ENCODE assay signal across 37 cellular contexts in genomic region chr9:117427357-117427913, GRCh38.
"Had no signal": no experiment of that assay in that cellular context is flagged by ENCODE, and none has a peak within 500 bp of the region (broad histone marks: within the 10 kb centered on the region; RNA-seq: fewer than 3 reads in every experiment).

No MANE protein-coding gene starts in this region.

- H3K4me3 ChIP-seq: adrenal gland, ascending aorta, body of pancreas, breast epithelium, cardiac muscle cell had no signal

- H3K27me3 Mint-ChIP-seq: activated naive CD4-positive, alpha-beta T cell treated with anti-CD3 and anti-CD28 coated beads, Interleukin-2, amount 10 ng/mL, durations not matched to agents 7 days and 5 days; activated naive CD8-positive, alpha-beta T cell treated with anti-CD3 and anti-CD28 coated beads, Interleukin-2, amount 10 ng/mL, durations not matched to agents 7 days and 5 days; activated T-cell treated with anti-CD3 and anti-CD28 coated beads, Interleukin-2, amount 50 U/mL, for 24 hours; central memory CD8-positive, alpha-beta T cell had no signal

- H3K36me3 ChIP-seq: adrenal gland, ascending aorta, brain microvascular endothelial cell, breast epithelium, cardiac muscle cell had no signal

- H3K27ac ChIP-seq: adrenal gland, ascending aorta, body of pancreas, brain microvascular endothelial cell, breast epithelium, cardiac muscle cell had no signal

- H3K36me3 Mint-ChIP-seq: activated naive CD4-positive, alpha-beta T cell treated with anti-CD3 and anti-CD28 coated beads, Interleukin-2, amount 10 ng/mL, durations not matched to agents 7 days and 5 days; activated naive CD4-positive, alpha-beta T cell treated with anti-CD3 and anti-CD28 coated beads, Interleukin-2, amount 50 U/mL, for 24 hours; activated naive CD8-positive, alpha-beta T cell; activated naive CD8-positive, alpha-beta T cell treated with anti-CD3 and anti-CD28 coated beads for 36 hours; activated naive CD8-positive, alpha-beta T cell treated with anti-CD3 and anti-CD28 coated beads, Interleukin-2, amount 10 ng/mL, durations not matched to agents 7 days and 5 days; brain had no signal

- H3K4me1 Mint-ChIP-seq: activated naive CD4-positive, alpha-beta T cell treated with anti-CD3 and anti-CD28 coated beads, Interleukin-2, amount 10 ng/mL, durations not matched to agents 7 days and 5 days; activated naive CD4-positive, alpha-beta T cell treated with anti-CD3 and anti-CD28 coated beads, Interleukin-2, amount 50 U/mL, for 24 hours; activated naive CD8-positive, alpha-beta T cell treated with anti-CD3 and anti-CD28 coated beads for 36 hours; activated naive CD8-positive, alpha-beta T cell treated with anti-CD3 and anti-CD28 coated beads, Interleukin-2, amount 10 ng/mL, durations not matched to agents 7 days and 5 days; activated naive CD8-positive, alpha-beta T cell treated with anti-CD3 and anti-CD28 coated beads, Interleukin-2, amount 50 U/mL, for 24 hours; activated T-helper 17 cell treated with anti-CD3 and anti-CD28 coated beads, Interleukin-2, amount 50 U/mL, for 72 hours; brain; central memory CD8-positive, alpha-beta T cell had no signal

- DNase-seq: activated effector memory CD4-positive, alpha-beta T cell treated with anti-CD3 and anti-CD28 coated beads, Interleukin-2, amount 50 U/mL, for 16 hours; activated effector memory CD4-positive, alpha-beta T cell treated with Interleukin-2 at 50 U/mL for 16 hours; activated gamma-delta T cell; activated gamma-delta T cell treated with Interleukin-2 at 50 U/mL for 16 hours; activated naive CD4-positive, alpha-beta T cell; activated naive CD4-positive, alpha-beta T cell treated with anti-CD3 and anti-CD28 coated beads for 36 hours; activated naive CD4-positive, alpha-beta T cell treated with anti-CD3 and anti-CD28 coated beads, Interleukin-2, amount 10 ng/mL, durations not matched to agents 7 days and 5 days; activated naive CD4-positive, alpha-beta T cell treated with anti-CD3 and anti-CD28 coated beads, Interleukin-2, amount 50 U/mL, for 16 hours; activated naive CD4-positive, alpha-beta T cell treated with Interleukin-2 at 50 U/mL for 16 hours; activated naive CD8-positive, alpha-beta T cell treated with anti-CD3 and anti-CD28 coated beads for 36 hours; activated naive CD8-positive, alpha-beta T cell treated with anti-CD3 and anti-CD28 coated beads, Interleukin-2, amount 10 ng/mL, durations not matched to agents 7 days and 5 days; activated naive CD8-positive, alpha-beta T cell treated with anti-CD3 and anti-CD28 coated beads, Interleukin-2, amount 50 U/mL, for 24 hours; activated T-cell treated with anti-CD3 and anti-CD28 coated beads, Interleukin-2, amount 50 U/mL, for 1 hour; activated T-cell treated with anti-CD3 and anti-CD28 coated beads, Interleukin-2, amount 50 U/mL, for 24 hours; activated T-cell treated with anti-CD3 and anti-CD28 coated beads, Interleukin-2, amount 50 U/mL, for 4 hours; activated T-cell treated with anti-CD3 and anti-CD28 coated beads, Interleukin-2, amount 50 U/mL, for 48 hours; activated T-cell treated with anti-CD3 and anti-CD28 coated beads, Interleukin-2, amount 50 U/mL, for 72 hours; adrenal gland; amniotic stem cell; amygdala; anterior cingulate cortex; aorta; body of pancreas; brain microvascular endothelial cell; central memory CD4-positive, alpha-beta T cell; cerebellar nuclear complex had no signal

- H3K27ac Mint-ChIP-seq: activated naive CD4-positive, alpha-beta T cell treated with anti-CD3 and anti-CD28 coated beads for 36 hours; activated naive CD4-positive, alpha-beta T cell treated with anti-CD3 and anti-CD28 coated beads, Interleukin-2, amount 10 ng/mL, durations not matched to agents 7 days and 5 days; activated naive CD4-positive, alpha-beta T cell treated with anti-CD3 and anti-CD28 coated beads, Interleukin-2, amount 50 U/mL, for 24 hours; activated naive CD4-positive, alpha-beta T cell treated with anti-CD3 and anti-CD28 coated beads, Interleukin-2, amount 50 U/mL, for 72 hours; activated naive CD8-positive, alpha-beta T cell; activated naive CD8-positive, alpha-beta T cell treated with anti-CD3 and anti-CD28 coated beads for 36 hours; activated naive CD8-positive, alpha-beta T cell treated with anti-CD3 and anti-CD28 coated beads, Interleukin-2, amount 10 ng/mL, durations not matched to agents 7 days and 5 days; activated naive CD8-positive, alpha-beta T cell treated with anti-CD3 and anti-CD28 coated beads, Interleukin-2, amount 50 U/mL, for 24 hours; activated T-cell treated with anti-CD3 and anti-CD28 coated beads, Interleukin-2, amount 50 U/mL, for 24 hours; activated T-cell treated with anti-CD3 and anti-CD28 coated beads, Interleukin-2, amount 50 U/mL, for 72 hours; activated T-helper 1 cell treated with anti-CD3 and anti-CD28 coated beads, Interleukin-12 subunit alpha, Interleukin-12 subunit beta, Interleukin-2, Interleukin-4 antibody, amounts not matched to agents 30 ng/mL and 10 ng/mL and 1 ng/mL, durations not matched to agents 14 hours and 24 hours and 36 hours; activated T-helper 17 cell treated with anti-CD3 and anti-CD28 coated beads, Interleukin-2, amount 50 U/mL, for 72 hours; activated T-helper 2 cell treated with anti-CD3 and anti-CD28 coated beads, Interferon-gamma antibody, Interleukin-2, Interleukin-4, amounts not matched to agents 10 μg/mL and 5 μg/mL and 100 μg/mL, durations not matched to agents 14 hours and 24 hours and 36 hours; brain had no signal

- H3K9me3 Mint-ChIP-seq: activated naive CD4-positive, alpha-beta T cell treated with anti-CD3 and anti-CD28 coated beads, Interleukin-2, amount 10 ng/mL, durations not matched to agents 7 days and 5 days; activated naive CD8-positive, alpha-beta T cell treated with anti-CD3 and anti-CD28 coated beads for 36 hours; activated naive CD8-positive, alpha-beta T cell treated with anti-CD3 and anti-CD28 coated beads, Interleukin-2, amount 10 ng/mL, durations not matched to agents 7 days and 5 days; activated naive CD8-positive, alpha-beta T cell treated with anti-CD3 and anti-CD28 coated beads, Interleukin-2, amount 50 U/mL, for 24 hours; activated T-helper 17 cell treated with anti-CD3 and anti-CD28 coated beads, Interleukin-2, amount 50 U/mL, for 72 hours; activated T-helper 2 cell treated with anti-CD3 and anti-CD28 coated beads, Interferon-gamma antibody, Interleukin-2, Interleukin-4, amounts not matched to agents 10 μg/mL and 5 μg/mL and 100 μg/mL, durations not matched to agents 14 hours and 24 hours and 36 hours; brain; central memory CD8-positive, alpha-beta T cell had no signal

- H3K27me3 ChIP-seq: adrenal gland, ascending aorta, body of pancreas, brain microvascular endothelial cell, breast epithelium had no signal

- H3K4me3 Mint-ChIP-seq: activated naive CD4-positive, alpha-beta T cell treated with anti-CD3 and anti-CD28 coated beads for 36 hours; activated naive CD4-positive, alpha-beta T cell treated with anti-CD3 and anti-CD28 coated beads, Interleukin-2, amount 10 ng/mL, durations not matched to agents 7 days and 5 days; activated naive CD4-positive, alpha-beta T cell treated with anti-CD3 and anti-CD28 coated beads, Interleukin-2, amount 50 U/mL, for 24 hours; activated naive CD8-positive, alpha-beta T cell; activated naive CD8-positive, alpha-beta T cell treated with anti-CD3 and anti-CD28 coated beads for 36 hours; activated naive CD8-positive, alpha-beta T cell treated with anti-CD3 and anti-CD28 coated beads, Interleukin-2, amount 10 ng/mL, durations not matched to agents 7 days and 5 days; activated naive CD8-positive, alpha-beta T cell treated with anti-CD3 and anti-CD28 coated beads, Interleukin-2, amount 50 U/mL, for 24 hours; activated T-cell treated with anti-CD3 and anti-CD28 coated beads, Interleukin-2, amount 50 U/mL, for 24 hours; activated T-cell treated with anti-CD3 and anti-CD28 coated beads, Interleukin-2, amount 50 U/mL, for 4 hours; activated T-cell treated with anti-CD3 and anti-CD28 coated beads, Interleukin-2, amount 50 U/mL, for 72 hours; activated T-helper 1 cell treated with anti-CD3 and anti-CD28 coated beads, Interleukin-12 subunit alpha, Interleukin-12 subunit beta, Interleukin-2, Interleukin-4 antibody, amounts not matched to agents 30 ng/mL and 10 ng/mL and 1 ng/mL, durations not matched to agents 14 hours and 24 hours and 36 hours; activated T-helper 17 cell treated with anti-CD3 and anti-CD28 coated beads, Interleukin-2, amount 50 U/mL, for 72 hours; brain; central memory CD8-positive, alpha-beta T cell had no signal

- H3K9me3 ChIP-seq: adrenal gland, ascending aorta, body of pancreas, breast epithelium had no signal
